Comparison of ENCODE assay signal across 1 cellular context in genomic region chr20:51383891-51384510, GRCh38.
TF ChIP-seq lines count a peak whose summit lies in the region.

No MANE protein-coding gene starts in this region.

TF ChIP-seq in K562, 482 proteins besides CTCF, POLR2A, EP300 and RAD21 (continued from another document):
- no peak for TF ChIP-seq ZBTB11 (CRISPR knock-in tag; IDR thresholded peaks at IDR 0.05)
- 0 out of 2 replicates have a peak, but pooled peaks have one; percentile 7 for TF ChIP-seq ZNF316 (IDR thresholded peaks at IDR 0.05)
TF ChIP-seq in K562: peak in this region for 1.
